In genomic region chr14:21543426-21544350, GRCh38 we compare ENCODE assay signal across 17 cellular contexts. TPM values are rescaled to one million over a fixed set of nuclear protein-coding genes. Genes with fewer than 3 reads are reported as not detected.
DNase-seq lines count a peak whose midpoint lies in the region; ATAC-seq and TF ChIP-seq lines count a peak whose summit lies in the region.
"Had no signal": no experiment of that assay in that cellular context is flagged by ENCODE, and none has a peak within 500 bp of the region (broad histone marks: within the 10 kb centered on the region; RNA-seq: fewer than 3 reads in every experiment).

No MANE protein-coding gene starts in this region.

- H3K27me3 Mint-ChIP-seq in WTC11 (ENCODE audit: low read depth), result no peaks in the 10 kb centered on the region
- no peaks in the 10 kb centered on the region for H3K27me3 Mint-ChIP-seq in mesothelial cell of epicardium (ENCODE audit: low read depth)

- intact Hi-C loops in colonic mucosa (cut with DNase I), result no loop called here

- H3K9me3 Mint-ChIP-seq in WTC11 (peaks cover 8% of the 10 kb centered on the region), mesothelial cell of epicardium (no peaks in the 10 kb centered on the region)
- H3K9me3 Mint-ChIP-seq: activated naive CD4-positive, alpha-beta T cell treated with anti-CD3 and anti-CD28 coated beads for 36 hours had no signal

- H3K4me1 ChIP-seq in colonic mucosa, result no peaks in the 10 kb centered on the region
- H3K4me1 ChIP-seq: thyroid gland had no signal

- H3K4me3 ChIP-seq in colonic mucosa, result no peak overlapping the region
- H3K4me3 ChIP-seq: dorsolateral prefrontal cortex, thyroid gland had no signal

- no peaks in the 10 kb centered on the region for H3K36me3 ChIP-seq in colonic mucosa
- H3K36me3 ChIP-seq: thyroid gland had no signal

- no peaks in the 10 kb centered on the region for H3K9me3 ChIP-seq in colonic mucosa
- H3K9me3 ChIP-seq: thyroid gland had no signal

- H3K27ac ChIP-seq in colonic mucosa, result no peak overlapping the region
- H3K27ac ChIP-seq: dorsolateral prefrontal cortex, RWPE1, thyroid gland had no signal

- CTCF ChIA-PET in WTC11 (lab: Charles Lee), result interaction anchor here (0.9 to 1.8 kb wide), 3 partner anchors 13 to 45 kb away, joined by 4 to 5 read pairs (median 4); partner anchors contain the start of gene SALL2

- ATAC-seq in WTC11 (peak; percentile 86), GM18867 (IDR thresholded peaks at IDR 0.05; ENCODE audit: unreplicated experiment) (no peak)

- TF ChIP-seq CTCF in WTC11 (IDR thresholded peaks at IDR 0.05) (no peak), mesothelial cell of epicardium (IDR thresholded peaks at IDR 0.05; ENCODE audit: unreplicated experiment) (no peak), colonic mucosa (IDR thresholded peaks at IDR 0.05) (no peak), GM20000 (IDR thresholded peaks at IDR 0.05; ENCODE audit: extremely low read depth, missing control alignments) (no peak)

- H3K27me3 ChIP-seq in colonic mucosa, result no peaks in the 10 kb centered on the region
- H3K27me3 ChIP-seq: thyroid gland had no signal

- H3K27ac Mint-ChIP-seq in WTC11 (peak overlapping the region; percentile 87), mesothelial cell of epicardium (peak overlapping the region; percentile 93)
- H3K27ac Mint-ChIP-seq: activated naive CD4-positive, alpha-beta T cell treated with anti-CD3 and anti-CD28 coated beads for 36 hours had no signal

- H3K4me3 Mint-ChIP-seq in WTC11 (peak overlapping the region; percentile 63), mesothelial cell of epicardium (peak overlapping the region; percentile 26)
- H3K4me3 Mint-ChIP-seq: activated naive CD4-positive, alpha-beta T cell treated with anti-CD3 and anti-CD28 coated beads for 36 hours had no signal

- peaks cover 48% of the 10 kb centered on the region for H3K4me1 Mint-ChIP-seq in WTC11
- peaks cover 14% of the 10 kb centered on the region for H3K4me1 Mint-ChIP-seq in mesothelial cell of epicardium

- no peak overlapping the region for H3K9ac ChIP-seq in colonic mucosa (ENCODE audit: low read depth in 2 of 2, low read length in 2 of 2)

- H3K36me3 Mint-ChIP-seq in WTC11 (peaks cover 9% of the 10 kb centered on the region), mesothelial cell of epicardium (no peaks in the 10 kb centered on the region)

- POLR2A ChIA-PET in WTC11 (lab: Charles Lee), result interaction anchor here (3.2 kb wide), 1 partner anchor 18 kb away, joined by 30 read pairs; the partner anchor contains the start of gene SALL2

- DNase-seq in DMS 273 treated with DMSO at 0.1 percent for 48 hours (lab: John Stamatoyannopoulos, UW), result peak; percentile 57
- peak; percentile 43 to 75 (median 53) for DNase-seq in NCI-H1417 (lab: John Stamatoyannopoulos, UW)
- DNase-seq in WTC11 (ENCODE audit: low spot score), result no peak
- DNase-seq in mesothelial cell of epicardium (ENCODE audit: low spot score in 2 of 2, unreplicated experiment in 2 of 2), result no peak
- no peak for DNase-seq in stimulated activated CD4-positive, alpha-beta T cell treated with anti-CD3 and anti-CD28 coated beads, Interleukin-4, amount 100 ng/mL, for 24 hours
- DNase-seq in colonic mucosa, result no peak
- DNase-seq in GM20000 (ENCODE audit: low spot score), result no peak
- DNase-seq: activated CD4-positive, alpha-beta T cell treated with anti-CD3 and anti-CD28 coated beads for 1 hour; activated naive CD4-positive, alpha-beta T cell treated with anti-CD3 and anti-CD28 coated beads for 36 hours; dorsolateral prefrontal cortex; GOT3; NCI-H524 treated with DMSO at 0.1 percent for 48 hours; stimulated activated CD4-positive, alpha-beta T cell treated with anti-CD3 and anti-CD28 coated beads, Interleukin-4, amount 100 ng/mL, for 4 hours; thyroid gland had no signal

TF ChIP-seq in WTC11, 78 proteins besides CTCF, POLR2A, EP300 and RAD21:
- TF ChIP-seq CREB1 (CRISPR knock-in tag; IDR thresholded peaks at IDR 0.05) (no peak), ZNF317 (CRISPR knock-in tag; IDR thresholded peaks at IDR 0.05; ENCODE audit: borderline replicate concordance, low read depth) (no peak), FOXJ3 (CRISPR knock-in tag; IDR thresholded peaks at IDR 0.05; ENCODE audit: borderline replicate concordance) (no peak), FOXK1 (CRISPR knock-in tag; IDR thresholded peaks at IDR 0.05) (no peak), JUN (CRISPR knock-in tag; IDR thresholded peaks at IDR 0.05) (no peak), TEAD4 (CRISPR knock-in tag; IDR thresholded peaks at IDR 0.05) (no peak), FOXP1 (CRISPR knock-in tag; IDR thresholded peaks at IDR 0.05; ENCODE audit: borderline replicate concordance) (no peak), ELF4 (CRISPR knock-in tag; IDR thresholded peaks at IDR 0.05; ENCODE audit: low read depth) (no peak), ZNF281 (CRISPR knock-in tag; IDR thresholded peaks at IDR 0.05) (peak; percentile 67)

RNA-seq across cellular contexts. Expression of gene SALL2, which starts 17.5 kb away (rescaled TPM):
- total RNA-seq in WTC11 (2021) (239 to 307 TPM (median 288 TPM) in 3 replicates), mesothelial cell of epicardium (44.6 to 45.2 TPM (median 45.2 TPM) in 3 replicates), colonic mucosa (1 to 10 TPM; 1.7 to 2.4 TPM)

RNA-seq across cellular contexts. Expression of gene METTL3, which starts 32.5 kb away (rescaled TPM):
- total RNA-seq in WTC11 (2021) (87.2 to 93.2 TPM (median 89.5 TPM) in 3 replicates), mesothelial cell of epicardium (68.1 to 74.4 TPM (median 69.0 TPM) in 3 replicates), colonic mucosa (10 to 100 TPM; 26.5 to 50.1 TPM)

RNA-seq across cellular contexts. Expression of gene OR10G3, which starts 36.2 kb away (rescaled TPM):
- total RNA-seq in WTC11 (2021), result not detected in 3 replicates
- not detected in 3 replicates for total RNA-seq in mesothelial cell of epicardium
- total RNA-seq in colonic mucosa, result not detected
- total RNA-seq: activated naive CD4-positive, alpha-beta T cell treated with anti-CD3 and anti-CD28 coated beads for 36 hours; dorsolateral prefrontal cortex; T-helper 1 cell treated with Interleukin-12 subunit alpha and Interleukin-12 subunit beta and Interleukin-4 antibody, amounts not matched to agents 30 ng/mL and 1 ng/mL, for 36 hours; thyroid gland had no signal

Comparison
In these comparisons a context has a peak if more than half of its experiments do, and no peak if none do; other contexts are left out.
1. DNase-seq: peak in DMS 273 treated with DMSO at 0.1 percent for 48 hours (single experiment) and NCI-H1417 (3 of 3); none in WTC11 (single experiment), mesothelial cell of epicardium (0 of 2), stimulated activated CD4-positive, alpha-beta T cell treated with anti-CD3 and anti-CD28 coated beads, Interleukin-4, amount 100 ng/mL, for 24 hours (single experiment), colonic mucosa (single experiment) and GM20000 (single experiment).
2. RNA of gene SALL2, which starts 17.5 kb away (total RNA-seq): 239 to 307 TPM in WTC11 and 44.6 to 45.2 TPM in mesothelial cell of epicardium; 1.7 to 2.4 TPM in colonic mucosa; every median in the first group is over 10 times any median in the second.